Comparison of ENCODE assay signal across 21 cellular contexts in the genomic region with DNA sequence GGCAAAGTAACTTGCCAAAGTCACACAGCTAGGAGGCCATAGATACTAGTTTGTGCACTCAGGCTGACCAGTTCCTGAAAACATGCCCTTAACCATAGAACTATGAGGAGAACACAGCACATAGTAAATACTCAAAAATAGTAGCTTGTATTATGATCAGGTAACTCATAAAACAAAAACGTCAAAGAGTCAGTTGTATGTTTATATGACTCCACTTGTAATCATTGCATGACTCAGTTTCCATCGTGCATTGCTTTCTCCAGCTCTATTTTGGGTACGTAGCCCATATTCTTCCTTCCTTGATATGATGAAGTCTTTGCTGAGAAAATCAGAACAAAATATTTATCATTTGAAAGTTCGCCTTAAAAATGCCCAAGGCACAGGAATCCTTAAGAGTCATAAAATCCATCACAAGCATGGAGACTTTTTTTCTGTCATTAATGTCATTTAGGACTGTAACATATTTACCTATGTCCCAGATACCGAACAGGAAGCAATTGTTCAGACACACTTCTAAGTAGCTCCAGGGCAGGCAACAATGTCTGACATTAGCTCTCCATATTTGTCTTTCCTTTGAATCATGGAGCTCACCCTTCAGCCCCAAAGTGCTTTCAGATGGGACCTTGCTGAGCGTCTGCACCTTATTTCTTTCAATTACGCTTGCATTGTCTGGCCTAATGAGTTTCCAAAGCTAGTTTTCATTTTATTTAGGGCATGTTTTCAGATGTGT. TPM values are rescaled to one million over a fixed set of nuclear protein-coding genes. Genes with fewer than 3 reads are reported as not detected.
"Had no signal": no experiment of that assay in that cellular context is flagged by ENCODE, and none has a peak within 500 bp of the region (broad histone marks: within the 10 kb centered on the region; RNA-seq: fewer than 3 reads in every experiment).

No MANE protein-coding gene starts in this region.

- H3K36me3 ChIP-seq: gastrocnemius medialis, heart left ventricle, WERI-Rb-1 had no signal

- H3K36me3 Mint-ChIP-seq: activated naive CD8-positive, alpha-beta T cell treated with anti-CD3 and anti-CD28 coated beads for 36 hours; immature natural killer cell; memory B cell; naive B cell; stimulated activated naive B cell treated with anti-CD40 and anti-IgM and Interleukin-4, amounts not matched to agents 10 μg/mL and 1 μg/mL and 100 μg/mL, for 72 hours had no signal

- H3K4me1 ChIP-seq: body of pancreas, gastrocnemius medialis had no signal

- H3K4me3 ChIP-seq: body of pancreas, dorsolateral prefrontal cortex, gastrocnemius medialis, heart left ventricle, mucosa of descending colon had no signal

- H3K9me3 Mint-ChIP-seq: activated naive CD8-positive, alpha-beta T cell treated with anti-CD3 and anti-CD28 coated beads for 36 hours; activated T-helper 1 cell treated with anti-CD3 and anti-CD28 coated beads, Interleukin-12 subunit alpha, Interleukin-12 subunit beta, Interleukin-2, Interleukin-4 antibody, amounts not matched to agents 30 ng/mL and 10 ng/mL and 1 ng/mL, durations not matched to agents 14 hours and 24 hours and 36 hours; memory B cell; neural crest cell; stimulated activated naive B cell treated with anti-CD40 and anti-IgM and Interleukin-4, amounts not matched to agents 10 μg/mL and 1 μg/mL and 100 μg/mL, for 72 hours had no signal

- H3K27ac ChIP-seq: body of pancreas, dorsolateral prefrontal cortex, gastrocnemius medialis, heart left ventricle, WERI-Rb-1 had no signal

- H3K4me3 Mint-ChIP-seq: activated naive CD8-positive, alpha-beta T cell treated with anti-CD3 and anti-CD28 coated beads for 36 hours; activated T-helper 1 cell treated with anti-CD3 and anti-CD28 coated beads, Interleukin-12 subunit alpha, Interleukin-12 subunit beta, Interleukin-2, Interleukin-4 antibody, amounts not matched to agents 30 ng/mL and 10 ng/mL and 1 ng/mL, durations not matched to agents 14 hours and 24 hours and 36 hours; immature natural killer cell; memory B cell; naive B cell; neural crest cell; stimulated activated naive B cell treated with anti-CD40 and anti-IgM and Interleukin-4, amounts not matched to agents 10 μg/mL and 1 μg/mL and 100 μg/mL, for 72 hours had no signal

- H3K9me3 ChIP-seq: body of pancreas, gastrocnemius medialis, heart left ventricle, mucosa of descending colon had no signal

- DNase-seq: activated CD4-positive, alpha-beta T cell treated with anti-CD3 and anti-CD28 coated beads, Interleukin-2, amount 50 U/mL, for 48 hours; activated gamma-delta T cell treated with Interleukin-2 at 50 U/mL for 16 hours; activated naive CD8-positive, alpha-beta T cell treated with anti-CD3 and anti-CD28 coated beads for 36 hours; activated T-cell treated with anti-CD3 and anti-CD28 coated beads for 4 hours; amniotic stem cell; body of pancreas; caudate nucleus; dorsolateral prefrontal cortex; gastrocnemius medialis; heart left ventricle; immature natural killer cell; left ventricle myocardium superior; mucosa of descending colon; naive B cell; retina; stimulated activated naive B cell treated with anti-CD40 and anti-IgM and Interleukin-4, amounts not matched to agents 10 μg/mL and 1 μg/mL and 100 μg/mL, for 72 hours; WERI-Rb-1 had no signal

- H3K27ac Mint-ChIP-seq: activated naive CD8-positive, alpha-beta T cell treated with anti-CD3 and anti-CD28 coated beads for 36 hours; activated T-helper 1 cell treated with anti-CD3 and anti-CD28 coated beads, Interleukin-12 subunit alpha, Interleukin-12 subunit beta, Interleukin-2, Interleukin-4 antibody, amounts not matched to agents 30 ng/mL and 10 ng/mL and 1 ng/mL, durations not matched to agents 14 hours and 24 hours and 36 hours; immature natural killer cell; memory B cell; naive B cell; stimulated activated naive B cell treated with anti-CD40 and anti-IgM and Interleukin-4, amounts not matched to agents 10 μg/mL and 1 μg/mL and 100 μg/mL, for 72 hours had no signal

- FAIRE-seq: colon had no signal

- H3K4me1 Mint-ChIP-seq: activated naive CD8-positive, alpha-beta T cell treated with anti-CD3 and anti-CD28 coated beads for 36 hours; immature natural killer cell; memory B cell; naive B cell; stimulated activated naive B cell treated with anti-CD40 and anti-IgM and Interleukin-4, amounts not matched to agents 10 μg/mL and 1 μg/mL and 100 μg/mL, for 72 hours had no signal

- H3K27me3 ChIP-seq: body of pancreas, gastrocnemius medialis, heart left ventricle had no signal

- ATAC-seq: body of pancreas; gastrocnemius medialis; heart left ventricle; left ventricle myocardium superior; mucosa of descending colon; stimulated activated naive B cell treated with anti-CD40 and anti-IgM and Interleukin-4, amounts not matched to agents 10 μg/mL and 1 μg/mL and 100 μg/mL, for 72 hours had no signal

RNA-seq across cellular contexts. Expression of a gene that starts 11.2 kb away (rescaled TPM):
- total RNA-seq: activated T-helper 1 cell treated with anti-CD3 and anti-CD28 coated beads, Interleukin-12 subunit alpha, Interleukin-12 subunit beta, Interleukin-2, Interleukin-4 antibody, amounts not matched to agents 30 ng/mL and 10 ng/mL and 1 ng/mL, durations not matched to agents 14 hours and 24 hours and 36 hours had no signal
- polyA plus RNA-seq: immature natural killer cell had no signal
